ENCODE assay signal across 8 cellular contexts in the genomic region with DNA sequence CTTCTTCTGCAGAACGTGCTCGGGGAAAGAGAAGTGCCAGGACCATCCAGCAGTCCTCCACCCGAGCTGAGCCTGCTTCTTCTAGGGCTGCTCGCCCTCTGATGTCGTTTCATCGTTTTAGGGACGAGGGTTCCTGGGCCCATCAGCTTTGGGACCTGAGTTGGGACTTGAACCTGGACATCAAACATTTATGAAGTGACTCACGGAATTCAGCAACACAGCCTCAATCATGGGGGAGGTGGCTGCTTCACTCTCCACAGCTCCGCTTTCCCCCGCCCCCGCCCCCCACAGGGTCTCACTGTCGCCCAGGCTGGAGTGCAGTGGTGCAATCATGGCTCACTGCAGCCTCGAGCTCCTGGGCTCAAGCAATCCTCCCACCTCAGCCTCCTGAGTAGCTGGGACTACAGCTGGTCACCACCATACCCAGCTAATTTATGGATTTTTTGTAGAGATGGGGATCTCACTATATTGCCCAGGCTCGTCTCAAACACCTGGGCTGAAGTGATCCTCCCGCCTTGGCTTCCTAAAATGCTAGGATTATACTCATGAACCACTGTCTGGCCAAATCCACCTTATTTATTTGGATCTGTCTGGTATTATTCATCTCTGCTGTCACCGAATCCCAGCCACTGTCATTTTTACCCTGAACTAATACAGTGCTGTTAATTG. TPM values are rescaled to one million over a fixed set of nuclear protein-coding genes. Genes with fewer than 3 reads are reported as not detected.
DNase-seq lines count a peak whose midpoint lies in the region; TF ChIP-seq lines count a peak whose summit lies in the region.

No MANE protein-coding gene starts in this region.

- H3K36me3 ChIP-seq in Karpas-422 (ENCODE audit: insufficient read depth, low read length) = peaks cover 9% of the 10 kb centered on the region
- H3K36me3 ChIP-seq in kidney epithelial cell (ENCODE audit: control insufficient read depth, insufficient read depth, low read length) = no peaks in the 10 kb centered on the region

- H3K79me2 ChIP-seq in Karpas-422 (ENCODE audit: low read length) = peaks cover 39% of the 10 kb centered on the region

- no peak overlapping the region for H3K27ac ChIP-seq in Karpas-422 (ENCODE audit: low read length)
- peak overlapping the region; percentile 17 for H3K27ac ChIP-seq in angular gyrus (ENCODE audit: low read depth, low read length)
- H3K27ac ChIP-seq in substantia nigra (ENCODE audit: low read depth, low read length, poor library complexity, severe bottlenecking) = peak overlapping the region; percentile 87

- DNase-seq in EH (ENCODE audit: low read depth) = peak; percentile 32
- DNase-seq in Karpas-422 = peak; percentile 60
- DNase-seq in kidney epithelial cell (ENCODE audit: low read depth) = no peak
- DNase-seq in substantia nigra (lab: John Stamatoyannopoulos, UW) = peak in 8 of 49 donors; percentile 18 to 45 (median 34)
- DNase-seq in T-helper 9 cell = no peak
- no peak for DNase-seq in NCI-H510A treated with DMSO at 0.1 percent for 48 hours (lab: John Stamatoyannopoulos, UW)
- DNase-seq in activated gamma-delta T cell (lab: John Stamatoyannopoulos, UW) = no peak

- H2AFZ ChIP-seq in Karpas-422 (ENCODE audit: low read length) = peak overlapping the region; percentile 100

- peak overlapping the region; percentile 100 for H3K4me2 ChIP-seq in Karpas-422 (ENCODE audit: low read depth, low read length, poor library complexity, severe bottlenecking)

- peaks cover 38% of the 10 kb centered on the region for H3K4me1 ChIP-seq in Karpas-422 (ENCODE audit: low read length)

- H3K27me3 ChIP-seq in Karpas-422 (ENCODE audit: low read length) (no peaks in the 10 kb centered on the region), kidney epithelial cell (ENCODE audit: control insufficient read depth, insufficient read depth, low read length) (no peaks in the 10 kb centered on the region)

- H3K9ac ChIP-seq in Karpas-422 (ENCODE audit: low read length) = peak overlapping the region; percentile 83

- H3K9me3 ChIP-seq in Karpas-422 (ENCODE audit: low read length) = no peaks in the 10 kb centered on the region

- H3K4me3 ChIP-seq in Karpas-422 (ENCODE audit: low read length) (peak overlapping the region; percentile 90), kidney epithelial cell (ENCODE audit: low read depth, low read length) (peak overlapping the region; percentile 88)

- H3K9me2 ChIP-seq in Karpas-422 (replicated peaks; ENCODE audit: insufficient read depth, low read length) = no peaks in the 10 kb centered on the region

- H4K20me1 ChIP-seq in Karpas-422 (ENCODE audit: insufficient read depth, low read depth, low read length) = peaks cover 14% of the 10 kb centered on the region; the same call in 1 of the 2 replicates

- TF ChIP-seq CTCF in kidney epithelial cell (IDR thresholded peaks at IDR 0.05; ENCODE audit: insufficient read depth, low read length, poor library complexity, severe bottlenecking) = no peak

RNA-seq across cellular contexts. Expression of a gene that starts 0.7 kb away (rescaled TPM):
- 37.1 and 54.9 TPM in 2 replicates for total RNA-seq in Karpas-422 (2014; rRNA removed; shearing (Covaris generic); ENCODE audit: low replicate concordance)
- 93.4 and 107 TPM in 2 replicates for total RNA-seq in kidney epithelial cell

RNA-seq across cellular contexts. Expression of a gene that starts 16.0 kb away (rescaled TPM):
- 73.7 and 78.8 TPM in 2 replicates for total RNA-seq in Karpas-422 (2014; rRNA removed; shearing (Covaris generic); ENCODE audit: low replicate concordance)
- 39.5 and 45.2 TPM in 2 replicates for total RNA-seq in kidney epithelial cell

RNA-seq across cellular contexts. Expression of a gene that starts 30.9 kb away (rescaled TPM):
- 87.3 and 89.6 TPM in 2 replicates for total RNA-seq in Karpas-422 (2014; rRNA removed; shearing (Covaris generic); ENCODE audit: low replicate concordance)
- total RNA-seq in kidney epithelial cell = 24.0 and 32.0 TPM in 2 replicates

RNA-seq across cellular contexts. Expression of a gene that starts 32.8 kb away (rescaled TPM):
- 58.8 and 69.5 TPM in 2 replicates for total RNA-seq in Karpas-422 (2014; rRNA removed; shearing (Covaris generic); ENCODE audit: low replicate concordance)
- 42.2 and 49.3 TPM in 2 replicates for total RNA-seq in kidney epithelial cell

RNA-seq across cellular contexts. Expression of a gene that starts 47.5 kb away (rescaled TPM):
- total RNA-seq in Karpas-422 (2014; rRNA removed; shearing (Covaris generic); ENCODE audit: low replicate concordance) = 5.2 and 7.3 TPM in 2 replicates
- total RNA-seq in kidney epithelial cell = not detected in 2 replicates

Comparison
In these comparisons a context has a peak if more than half of its experiments do, and no peak if none do; other contexts are left out.
1. DNase-seq: peak in EH (single experiment) and Karpas-422 (single experiment); none in kidney epithelial cell (single experiment), T-helper 9 cell (single experiment), NCI-H510A treated with DMSO at 0.1 percent for 48 hours (single experiment) and activated gamma-delta T cell (single experiment).